15 cellular contexts compared by ENCODE assay signal in genomic region chrX:31265383-31265782, GRCh38.
DNase-seq lines count a peak whose midpoint lies in the region; ATAC-seq and TF ChIP-seq lines count a peak whose summit lies in the region.
"Had no signal": no experiment of that assay in that cellular context is flagged by ENCODE, and none has a peak within 500 bp of the region (broad histone marks: within the 10 kb centered on the region; RNA-seq: fewer than 3 reads in every experiment).

No MANE protein-coding gene starts in this region.

- H3K27ac Mint-ChIP-seq in T-helper 1 cell treated with Interleukin-12 subunit alpha and Interleukin-12 subunit beta and Interleukin-4 antibody, amounts not matched to agents 30 μg/mL and 1 μg/mL, for 36 hours, result no peak overlapping the region
- H3K27ac Mint-ChIP-seq in mesothelial cell of epicardium, result no peak overlapping the region
- H3K27ac Mint-ChIP-seq: dendritic cell treated with granulocyte-macrophage colony-stimulating factor and Interleukin-4, amounts not matched to agents 40 ng/mL and 50 ng/mL, for 4 days had no signal

- peak overlapping the region; percentile 42 for H3K4me3 Mint-ChIP-seq in T-helper 1 cell treated with Interleukin-12 subunit alpha and Interleukin-12 subunit beta and Interleukin-4 antibody, amounts not matched to agents 30 μg/mL and 1 μg/mL, for 36 hours
- peak overlapping the region; percentile 73 for H3K4me3 Mint-ChIP-seq in mesothelial cell of epicardium

- intact Hi-C loops in tibial artery (cut with DNase I; ENCODE audit: low total_unique reads), result no loop called here

- H3K9me3 Mint-ChIP-seq in T-helper 1 cell treated with Interleukin-12 subunit alpha and Interleukin-12 subunit beta and Interleukin-4 antibody, amounts not matched to agents 30 μg/mL and 1 μg/mL, for 36 hours, result no peaks in the 10 kb centered on the region
- peaks cover 20% of the 10 kb centered on the region for H3K9me3 Mint-ChIP-seq in mesothelial cell of epicardium
- H3K9me3 Mint-ChIP-seq: dendritic cell treated with granulocyte-macrophage colony-stimulating factor and Interleukin-4, amounts not matched to agents 40 ng/mL and 50 ng/mL, for 4 days had no signal

- H3K4me1 ChIP-seq in tibial artery, result no peaks in the 10 kb centered on the region

- TF ChIP-seq CTCF in mesothelial cell of epicardium (IDR thresholded peaks at IDR 0.05; ENCODE audit: unreplicated experiment), result no peak
- no peak for TF ChIP-seq CTCF in tibial artery (IDR thresholded peaks at IDR 0.05)

- peaks cover 2% of the 10 kb centered on the region for H3K4me1 Mint-ChIP-seq in T-helper 1 cell treated with Interleukin-12 subunit alpha and Interleukin-12 subunit beta and Interleukin-4 antibody, amounts not matched to agents 30 μg/mL and 1 μg/mL, for 36 hours (ENCODE audit: low read depth)
- peaks cover 15% of the 10 kb centered on the region for H3K4me1 Mint-ChIP-seq in mesothelial cell of epicardium

- H3K36me3 Mint-ChIP-seq in T-helper 1 cell treated with Interleukin-12 subunit alpha and Interleukin-12 subunit beta and Interleukin-4 antibody, amounts not matched to agents 30 μg/mL and 1 μg/mL, for 36 hours (ENCODE audit: low read depth), result no peaks in the 10 kb centered on the region
- peaks cover under 1% of the 10 kb centered on the region for H3K36me3 Mint-ChIP-seq in mesothelial cell of epicardium

- peaks cover 36% of the 10 kb centered on the region for H3K27me3 Mint-ChIP-seq in T-helper 1 cell treated with Interleukin-12 subunit alpha and Interleukin-12 subunit beta and Interleukin-4 antibody, amounts not matched to agents 30 μg/mL and 1 μg/mL, for 36 hours (ENCODE audit: low read depth)
- peaks cover 3% of the 10 kb centered on the region for H3K27me3 Mint-ChIP-seq in mesothelial cell of epicardium (ENCODE audit: low read depth)

- no peak for DNase-seq in T-helper 1 cell
- DNase-seq in caudate nucleus (lab: John Stamatoyannopoulos, UW), result no peak
- no peak for DNase-seq in mesothelial cell of epicardium (ENCODE audit: low spot score in 2 of 2, unreplicated experiment in 2 of 2)
- DNase-seq in tibial artery, result no peak
- no peak for DNase-seq in activated gamma-delta T cell treated with Interleukin-2 at 50 U/mL for 16 hours
- DNase-seq: activated CD4-positive, CD25-positive, alpha-beta regulatory T cell treated with anti-CD3 and anti-CD28 coated beads, Interleukin-2, amount 50 U/mL, for 72 hours; activated CD8-positive, alpha-beta memory T cell treated with anti-CD3 and anti-CD28 coated beads, Interleukin-2, amount 50 U/mL, for 48 hours; GOT3; MM.1S; NCI-H2171 had no signal

- H3K27me3 ChIP-seq in tibial artery, result no peaks in the 10 kb centered on the region

- peak overlapping the region; percentile 28 for H3K27ac ChIP-seq in caudate nucleus (ENCODE audit: low read depth, low read length)
- no peak overlapping the region for H3K27ac ChIP-seq in tibial artery
- H3K27ac ChIP-seq: 22Rv1 had no signal

- peak overlapping the region; percentile 22 to 59 for H3K4me3 ChIP-seq in tibial artery

- no peaks in the 10 kb centered on the region for H3K9me3 ChIP-seq in tibial artery

- no peaks in the 10 kb centered on the region for H3K36me3 ChIP-seq in tibial artery

- no peak for ATAC-seq in GM19395 (IDR thresholded peaks at IDR 0.05; ENCODE audit: unreplicated experiment)
- no peak for ATAC-seq in HG03571 (IDR thresholded peaks at IDR 0.05; ENCODE audit: unreplicated experiment)
